Comparison of ENCODE assay signal across 28 cellular contexts in genomic region chr17:14133104-14133503, GRCh38.
"Had no signal": no experiment of that assay in that cellular context is flagged by ENCODE, and none has a peak within 500 bp of the region (broad histone marks: within the 10 kb centered on the region; RNA-seq: fewer than 3 reads in every experiment).

No MANE protein-coding gene starts in this region.

- H3K27ac ChIP-seq: coronary artery, esophagus squamous epithelium, left lung, psoas muscle, right lobe of liver, suprapubic skin, transverse colon, upper lobe of right lung, uterus had no signal

- H3K4me1 Mint-ChIP-seq: immature natural killer cell had no signal

- H3K36me3 Mint-ChIP-seq: immature natural killer cell; naive thymus-derived CD8-positive, alpha-beta T cell had no signal

- H3K4me2 ChIP-seq: smooth muscle cell had no signal

- DNase-seq: dermis blood vessel endothelial cell; effector memory CD4-positive, alpha-beta T cell; erythroblast; esophagus squamous epithelium; foreskin melanocyte; hypothalamus; immature natural killer cell; left lung; naive thymus-derived CD8-positive, alpha-beta T cell; nephron progenitor cell; nucleus accumbens; posterior cingulate gyrus; psoas muscle; retina; right lobe of liver; stimulated activated CD4-positive, alpha-beta T cell treated with anti-CD3 and anti-CD28 coated beads, Interleukin-12 subunit alpha, Interleukin-12 subunit beta, amount 100 ng/mL, for 4 hours; stimulated activated CD4-positive, alpha-beta T cell treated with anti-CD3 and anti-CD28 coated beads, Interleukin-1b, Interleukin-23, amount 100 ng/mL, for 48 hours; stimulated activated CD4-positive, alpha-beta T cell treated with anti-CD3 and anti-CD28 coated beads, Interleukin-4, amount 100 ng/mL, for 1 hour; stimulated activated CD8-positive, alpha-beta memory T cell treated with anti-CD3 and anti-CD28 coated beads, Interleukin-4, amount 100 ng/mL, for 48 hours; stimulated activated naive CD4-positive, alpha-beta T cell; stimulated activated naive CD8-positive, alpha-beta T cell treated with anti-CD3 and anti-CD28 coated beads, Interleukin-15, amount 100 ng/mL, for 72 hours; transverse colon; upper lobe of right lung; uterus had no signal

- FAIRE-seq: keratinocyte had no signal

- H3K4me1 ChIP-seq: esophagus squamous epithelium, left lung, suprapubic skin, upper lobe of right lung, uterus had no signal

- H3K9me3 Mint-ChIP-seq: immature natural killer cell; naive thymus-derived CD8-positive, alpha-beta T cell; nephron progenitor cell had no signal

- H3K27me3 Mint-ChIP-seq: naive thymus-derived CD8-positive, alpha-beta T cell; stimulated activated naive CD8-positive, alpha-beta T cell treated with anti-CD3 and anti-CD28 coated beads, Interleukin-15, amount 100 ng/mL, for 72 hours had no signal

- H3K4me3 ChIP-seq: coronary artery, esophagus squamous epithelium, left lung, psoas muscle, right lobe of liver, smooth muscle cell, suprapubic skin, transverse colon, upper lobe of right lung, uterus had no signal

- H3K27ac Mint-ChIP-seq: immature natural killer cell; naive thymus-derived CD8-positive, alpha-beta T cell; nephron progenitor cell; stimulated activated naive CD8-positive, alpha-beta T cell treated with anti-CD3 and anti-CD28 coated beads, Interleukin-15, amount 100 ng/mL, for 72 hours had no signal

- H3K36me3 ChIP-seq: esophagus squamous epithelium, left lung, right lobe of liver, suprapubic skin, transverse colon, upper lobe of right lung, uterus had no signal

- H3K27me3 ChIP-seq: esophagus squamous epithelium, left lung, right lobe of liver, suprapubic skin, transverse colon, upper lobe of right lung, uterus had no signal

- H3K4me3 Mint-ChIP-seq: immature natural killer cell; naive thymus-derived CD8-positive, alpha-beta T cell; nephron progenitor cell; stimulated activated naive CD8-positive, alpha-beta T cell treated with anti-CD3 and anti-CD28 coated beads, Interleukin-15, amount 100 ng/mL, for 72 hours had no signal
